1 cellular context compared by ENCODE assay signal in the genomic region with DNA sequence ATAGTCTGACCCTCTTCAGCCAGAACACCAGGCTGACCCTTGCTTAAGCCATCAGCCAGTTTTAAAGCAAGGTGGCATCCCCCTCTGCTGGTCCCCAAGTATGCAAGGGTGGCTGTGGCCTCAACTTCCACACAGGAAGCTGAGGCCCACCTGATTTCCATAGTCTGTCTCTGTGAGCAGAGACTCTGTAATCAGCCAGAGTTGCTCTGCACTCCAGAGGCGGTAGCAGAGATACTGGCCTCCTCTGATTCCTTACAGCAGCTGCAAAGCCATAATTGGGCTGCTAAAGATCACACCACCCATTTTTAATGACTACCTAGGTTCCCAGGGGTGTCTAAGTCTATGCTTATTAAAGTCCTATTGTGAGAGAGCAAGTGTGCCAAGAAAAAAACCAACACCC.
TF ChIP-seq lines count a peak whose summit lies in the region.

No MANE protein-coding gene starts in this region.

TF ChIP-seq in GM12878, 131 proteins besides CTCF, POLR2A, EP300 and RAD21:
- no peak for TF ChIP-seq LARP7 (IDR thresholded peaks at IDR 0.05)
- peak; percentile 24; the same call in 1 of the 2 replicates for TF ChIP-seq SMC3 (IDR thresholded peaks at IDR 0.05; ENCODE audit: borderline replicate concordance, low read length)
